ENCODE assay signal across 10 cellular contexts in the genomic region with DNA sequence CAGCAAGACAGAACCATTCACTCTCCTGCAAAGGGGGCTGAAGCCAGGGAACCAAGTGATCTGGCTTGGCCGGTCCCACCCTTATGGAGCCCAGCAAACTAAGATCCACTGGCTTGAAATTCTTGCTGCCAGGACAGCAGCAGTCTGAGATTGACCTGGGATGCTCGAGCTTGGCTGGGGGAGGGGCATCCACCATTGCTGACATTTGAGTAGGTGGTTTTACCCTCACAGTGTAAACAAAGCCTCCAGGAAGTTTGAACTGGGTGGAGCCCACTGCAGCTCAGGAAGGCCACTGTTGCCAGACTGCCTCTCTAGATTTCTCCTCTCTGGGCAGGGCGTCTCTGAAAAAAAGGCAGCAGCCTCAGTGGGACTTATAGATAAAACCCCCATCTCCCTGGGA.
DNase-seq lines count a peak whose midpoint lies in the region; ATAC-seq and TF ChIP-seq lines count a peak whose summit lies in the region.
"Had no signal": no experiment of that assay in that cellular context is flagged by ENCODE, and none has a peak within 500 bp of the region (broad histone marks: within the 10 kb centered on the region; RNA-seq: fewer than 3 reads in every experiment).

No MANE protein-coding gene starts in this region.

- no peak for ATAC-seq in lower lobe of right lung

- POLR2A ChIA-PET in Caco-2 (lab: Charles Lee): no interaction called here

- H3K4me1 Mint-ChIP-seq in Caco-2 (ENCODE audit: low read depth, unreplicated experiment): no peaks in the 10 kb centered on the region

- 0 out of 2 replicates have a peak, but pooled peaks cover 8% of the 10 kb centered on the region for H3K4me1 ChIP-seq in Caco-2
- H3K4me1 ChIP-seq in lower lobe of right lung: peaks cover 5% of the 10 kb centered on the region
- H3K4me1 ChIP-seq: SJSA1, vagina had no signal

- no peaks in the 10 kb centered on the region for H3K36me3 Mint-ChIP-seq in Caco-2 (ENCODE audit: insufficient read depth, unreplicated experiment)

- no TSS peak for BruUV-seq in Caco-2 (replicated peaks; lab: Mats Ljungman, UMichigan)

- H3K9me3 ChIP-seq in Caco-2 (peaks cover 10% of the 10 kb centered on the region), WERI-Rb-1 (ENCODE audit: severe bottlenecking) (no peaks in the 10 kb centered on the region), lower lobe of right lung (no peaks in the 10 kb centered on the region)
- H3K9me3 ChIP-seq: SJSA1, vagina had no signal

- H3K36me3 ChIP-seq in Caco-2 (ENCODE audit: control insufficient read depth, insufficient read depth, low read length) (no peaks in the 10 kb centered on the region), WERI-Rb-1 (no peaks in the 10 kb centered on the region), lower lobe of right lung (no peaks in the 10 kb centered on the region)
- H3K36me3 ChIP-seq: SJSA1, vagina had no signal

- TF ChIP-seq CTCF in Caco-2 (IDR thresholded peaks at IDR 0.05; ENCODE audit: insufficient read depth in 1 of 2, low read depth in 1 of 2, low read length in 1 of 2, severe bottlenecking in 1 of 2, unreplicated experiment in 1 of 2) (no peak), WERI-Rb-1 (IDR thresholded peaks at IDR 0.05; ENCODE audit: low read depth, low read length) (no peak), lower lobe of right lung (IDR thresholded peaks at IDR 0.05) (no peak)

- H3K27ac ChIP-seq in WERI-Rb-1 (no peak overlapping the region), lower lobe of right lung (no peak overlapping the region)
- H3K27ac ChIP-seq: SJSA1, vagina had no signal

- H3K27ac Mint-ChIP-seq in Caco-2 (ENCODE audit: unreplicated experiment): no peak overlapping the region

- no peak overlapping the region for H3K4me3 Mint-ChIP-seq in Caco-2 (ENCODE audit: unreplicated experiment)

- CTCF ChIA-PET in Caco-2 (lab: Charles Lee): no interaction called here

- H3K4me3 ChIP-seq in Caco-2 (ENCODE audit: low read depth, low read length): no peak overlapping the region
- H3K4me3 ChIP-seq in WERI-Rb-1 (ENCODE audit: low read depth, low read length): no peak overlapping the region
- H3K4me3 ChIP-seq in lower lobe of right lung: no peak overlapping the region
- H3K4me3 ChIP-seq: SJSA1, vagina had no signal

- H3K27me3 Mint-ChIP-seq in Caco-2 (ENCODE audit: insufficient read depth, unreplicated experiment): no peaks in the 10 kb centered on the region

- intact Hi-C loops in Caco-2 (cut with micrococcal nuclease; ENCODE audit: unreplicated experiment): no loop called here
- intact Hi-C loops in lower lobe of right lung (cut with DNase I): no loop called here

- peak; percentile 38 to 65 for DNase-seq in Caco-2
- DNase-seq in HT1080 (ENCODE audit: low read depth): peak; percentile 28
- DNase-seq in WERI-Rb-1: peak; percentile 35
- peak; percentile 52 for DNase-seq in lower lobe of right lung
- no peak for DNase-seq in KG1 (lab: John Stamatoyannopoulos, UW)
- no peak for DNase-seq in AML-193 (lab: John Stamatoyannopoulos, UW)
- DNase-seq in occipital lobe (lab: John Stamatoyannopoulos, UW): no peak
- DNase-seq: NCI-H1930 had no signal

- H3K9me3 Mint-ChIP-seq in Caco-2 (ENCODE audit: unreplicated experiment): peaks cover 20% of the 10 kb centered on the region

- no peaks in the 10 kb centered on the region for H3K27me3 ChIP-seq in Caco-2 (replicated peaks; ENCODE audit: control insufficient read depth, insufficient read depth, low read length)
- H3K27me3 ChIP-seq in WERI-Rb-1 (ENCODE audit: insufficient read depth, low read depth, severe bottlenecking): no peaks in the 10 kb centered on the region
- no peaks in the 10 kb centered on the region for H3K27me3 ChIP-seq in lower lobe of right lung (ENCODE audit: low read depth)
- H3K27me3 ChIP-seq: SJSA1, vagina had no signal

Comparison
In these comparisons a context has a peak if more than half of its experiments do, and no peak if none do; other contexts are left out.
1. DNase-seq: peak in Caco-2 (2 of 2), HT1080 (single experiment), WERI-Rb-1 (single experiment) and lower lobe of right lung (single experiment); none in KG1 (single experiment), AML-193 (0 of 2) and occipital lobe (single experiment).